In genomic region chr12:12651752-12652151, GRCh38 we compare ENCODE assay signal across 28 cellular contexts. TPM values are rescaled to one million over a fixed set of nuclear protein-coding genes. Genes with fewer than 3 reads are reported as not detected.
A peak's percentile ranks its signal among the peaks of the same experiment; 100 is the strongest.
DNase-seq lines count a peak whose midpoint lies in the region; ATAC-seq, FAIRE-seq and TF ChIP-seq lines count a peak whose summit lies in the region.
"Had no signal": no experiment of that assay in that cellular context is flagged by ENCODE, and none has a peak within 500 bp of the region (broad histone marks: within the 10 kb centered on the region; RNA-seq: fewer than 3 reads in every experiment).

No MANE protein-coding gene starts in this region.

- intact Hi-C loops in PC-9 (cut with micrococcal nuclease; ENCODE audit: unreplicated experiment), result no loop called here
- intact Hi-C loops in prostate gland (cut with DNase I), result no loop called here

- H3K4me1 ChIP-seq in PC-9 (replicated peaks; ENCODE audit: insufficient read depth) (no peaks in the 10 kb centered on the region), endodermal cell (ENCODE audit: control insufficient read depth, insufficient read depth, low read length) (no peaks in the 10 kb centered on the region), osteoblast (ENCODE audit: insufficient read depth, low read length) (peaks cover 5% of the 10 kb centered on the region), BE2C (no peaks in the 10 kb centered on the region), prostate gland (replicated peaks) (no peaks in the 10 kb centered on the region)

- H3K9ac ChIP-seq in endodermal cell (ENCODE audit: extremely low read depth, low read length, poor library complexity, severe bottlenecking), result no peak overlapping the region
- H3K9ac ChIP-seq: BLaER1 had no signal

- H3K36me3 ChIP-seq in PC-9 (ENCODE audit: low read depth) (no peaks in the 10 kb centered on the region), endodermal cell (ENCODE audit: control insufficient read depth, insufficient read depth, low read length) (no peaks in the 10 kb centered on the region), osteoblast (ENCODE audit: insufficient read depth, low read length) (no peaks in the 10 kb centered on the region), BE2C (no peaks in the 10 kb centered on the region), prostate gland (no peaks in the 10 kb centered on the region)

- peaks cover 26% of the 10 kb centered on the region for H3K36me3 Mint-ChIP-seq in endodermal cell (ENCODE audit: low read depth)

- H3K27me3 Mint-ChIP-seq in endodermal cell (ENCODE audit: insufficient read depth), result peaks cover 19% of the 10 kb centered on the region
- H3K27me3 Mint-ChIP-seq: B cell; CD4-positive, alpha-beta memory T cell; CD4-positive, CD25-positive, alpha-beta regulatory T cell; CD8-positive, alpha-beta memory T cell had no signal

- POLR2A ChIA-PET in PC-9 (lab: Charles Lee; ENCODE audit: unreplicated experiment), result no interaction called here

- no peaks in the 10 kb centered on the region for H3K79me2 ChIP-seq in PC-9 (ENCODE audit: low read depth)
- no peaks in the 10 kb centered on the region for H3K79me2 ChIP-seq in osteoblast (ENCODE audit: insufficient read depth, low read length)

- no TSS peak for BruUV-seq in PC-9 (replicated peaks; lab: Mats Ljungman, UMichigan)

- peak; percentile 50 for FAIRE-seq in GM12891 (lab: Jason Lieb, UNC)
- FAIRE-seq: GM12878, GM19239 had no signal

- no peaks in the 10 kb centered on the region for H3K27me3 ChIP-seq in PC-9 (ENCODE audit: insufficient read depth, low read depth)
- H3K27me3 ChIP-seq in endodermal cell (ENCODE audit: control insufficient read depth, insufficient read depth, low read length, poor library complexity, severe bottlenecking), result no peaks in the 10 kb centered on the region
- H3K27me3 ChIP-seq in osteoblast (ENCODE audit: insufficient read depth, low read length), result no peaks in the 10 kb centered on the region
- no peaks in the 10 kb centered on the region for H3K27me3 ChIP-seq in BE2C
- no peaks in the 10 kb centered on the region for H3K27me3 ChIP-seq in prostate gland (replicated peaks; ENCODE audit: insufficient read depth)
- H3K27me3 ChIP-seq: BLaER1 had no signal

- H3K9me3 ChIP-seq in PC-9 (ENCODE audit: insufficient read depth, low read depth) (peaks cover 32% of the 10 kb centered on the region; the same call in 1 of the 2 replicates), endodermal cell (ENCODE audit: control insufficient read depth, low read length) (peaks cover 62% of the 10 kb centered on the region), osteoblast (ENCODE audit: low read depth, low read length) (peaks cover 6% of the 10 kb centered on the region), BE2C (no peaks in the 10 kb centered on the region), prostate gland (no peaks in the 10 kb centered on the region)

- H3K27ac ChIP-seq in PC-9, result no peak overlapping the region
- no peak overlapping the region for H3K27ac ChIP-seq in endodermal cell (ENCODE audit: low read depth, low read length)
- H3K27ac ChIP-seq in osteoblast (ENCODE audit: low read depth, low read length), result no peak overlapping the region
- H3K27ac ChIP-seq in prostate gland, result no peak overlapping the region
- H3K27ac ChIP-seq: 22Rv1, A549, BLaER1 had no signal

- no peaks in the 10 kb centered on the region for H3K9me2 ChIP-seq in PC-9 (ENCODE audit: insufficient read depth)

- CTCF ChIA-PET in PC-9 (lab: Charles Lee), result no interaction called here

- H3K4me3 ChIP-seq in PC-9 (no peak overlapping the region), endodermal cell (ENCODE audit: low read length) (peak overlapping the region; percentile 32), osteoblast (ENCODE audit: insufficient read depth, low read length) (no peak overlapping the region), BE2C (ENCODE audit: low read depth, low read length) (no peak overlapping the region), prostate gland (no peak overlapping the region)
- H3K4me3 ChIP-seq: A549, BLaER1, GM12878 had no signal

- no peak overlapping the region for H3K4me3 Mint-ChIP-seq in endodermal cell
- H3K4me3 Mint-ChIP-seq: B cell; CD14-positive monocyte; CD4-positive, alpha-beta memory T cell; CD4-positive, CD25-positive, alpha-beta regulatory T cell; CD8-positive, alpha-beta memory T cell had no signal

- no peak for ATAC-seq in activated CD4-positive, CD25-positive, alpha-beta regulatory T cell treated with anti-CD3 and anti-CD28 coated beads, Interleukin-2, amount 50 U/mL, for 24 hours
- ATAC-seq: A549, GM12878 had no signal

- no peak for TF ChIP-seq POLR2A in GM12891 (IDR thresholded peaks at IDR 0.05; ENCODE audit: low read depth, low read length)
- TF ChIP-seq POLR2A in prostate gland (IDR thresholded peaks at IDR 0.05), result no peak

- H3K27ac Mint-ChIP-seq in endodermal cell, result no peak overlapping the region
- H3K27ac Mint-ChIP-seq: B cell; CD14-positive monocyte; CD4-positive, alpha-beta memory T cell; CD4-positive, CD25-positive, alpha-beta regulatory T cell; CD8-positive, alpha-beta memory T cell had no signal

- H3K4me2 ChIP-seq in PC-9, result 0 out of 2 replicates have a peak overlapping the region, but pooled peaks have one; percentile 21
- H3K4me2 ChIP-seq in osteoblast (ENCODE audit: insufficient read depth, low read length), result no peak overlapping the region
- H3K4me2 ChIP-seq: A549, BLaER1 had no signal

- H2AFZ ChIP-seq in PC-9 (no peak overlapping the region), osteoblast (ENCODE audit: low read length) (no peak overlapping the region)

- no peaks in the 10 kb centered on the region for H4K20me1 ChIP-seq in PC-9 (ENCODE audit: insufficient read depth)
- no peaks in the 10 kb centered on the region for H4K20me1 ChIP-seq in osteoblast (ENCODE audit: insufficient read depth, low read length)
- H4K20me1 ChIP-seq: BLaER1 had no signal

- H3F3A ChIP-seq in PC-9 (ENCODE audit: insufficient read depth, low read depth), result no peaks in the 10 kb centered on the region

- no peak for DNase-seq in GM12891 (ENCODE audit: insufficient read length, low spot score)
- no peak for DNase-seq in PC-9
- DNase-seq in endodermal cell, result no peak
- peak; percentile 21 for DNase-seq in osteoblast (ENCODE audit: insufficient read length, low spot score, missing footprints)
- DNase-seq in BE2C, result no peak
- DNase-seq in prostate gland (ENCODE audit: low spot score), result no peak
- no peak for DNase-seq in T-helper 9 cell
- DNase-seq: AML-193; C1 segment of cervical spinal cord; CD4-positive, alpha-beta memory T cell; CD4-positive, CD25-positive, alpha-beta regulatory T cell; CD8-positive, alpha-beta memory T cell; COR-L47; DMS 273 treated with DMSO at 0.1 percent for 48 hours; DMS153; DMS53; DMS79; DND-41; EL; GDM1 had no signal

- H3K4me1 Mint-ChIP-seq in endodermal cell, result peaks cover 3% of the 10 kb centered on the region

- TF ChIP-seq CTCF in PC-9 (conservative IDR thresholded peaks at IDR 0.05), result no peak
- TF ChIP-seq CTCF in endodermal cell (conservative IDR thresholded peaks at IDR 0.05), result no peak
- no peak for TF ChIP-seq CTCF in osteoblast (IDR thresholded peaks at IDR 0.05; ENCODE audit: extremely low read depth, low read depth, low read length)
- no peak for TF ChIP-seq CTCF in BE2C (IDR thresholded peaks at IDR 0.05; ENCODE audit: low read depth, low read length)
- no peak for TF ChIP-seq CTCF in prostate gland (IDR thresholded peaks at IDR 0.05)

- H3K9me3 Mint-ChIP-seq in endodermal cell, result peaks cover 65% of the 10 kb centered on the region

TF ChIP-seq in GM12891, 5 proteins besides CTCF, POLR2A, EP300 and RAD21:
- TF ChIP-seq PAX5 (IDR thresholded peaks at IDR 0.05; ENCODE audit: insufficient read depth, low read length, severe bottlenecking) (no peak), SPI1 (IDR thresholded peaks at IDR 0.05; ENCODE audit: low read depth, low read length) (no peak), TAF1 (IDR thresholded peaks at IDR 0.05; ENCODE audit: low read depth, low read length) (no peak), POLR2AphosphoS5 (IDR thresholded peaks at IDR 0.05; ENCODE audit: low read depth, low read length) (no peak), POU2F2 (IDR thresholded peaks at IDR 0.05; ENCODE audit: low read depth, low read length) (no peak)

RNA-seq across cellular contexts. Expression of gene CREBL2, which starts 40.1 kb away (rescaled TPM):
- polyA plus RNA-seq in GM12891 (2012; ENCODE audit: low read depth, missing spikeins), result 9.9 TPM
- total RNA-seq in PC-9 (2021) (26.6 and 30.3 TPM in 2 replicates), endodermal cell (10 to 100 TPM; 27.2 to 46.9 TPM), osteoblast (47.0 and 54.5 TPM in 2 replicates), prostate gland (10 to 100 TPM; 48.1 to 59.8 TPM)
- 17.4 TPM for polyA plus RNA-seq in endodermal cell (2013, experiment 1 of 2)
- 17.3 TPM for polyA plus RNA-seq in endodermal cell (2013, experiment 2 of 2)
- 4.8 TPM for polyA plus RNA-seq in BE2C (2012; ENCODE audit: insufficient read depth, insufficient read length, low read depth)

RNA-seq across cellular contexts. Expression of gene GPR19, which starts 44.2 kb away (rescaled TPM):
- 1.4 TPM for polyA plus RNA-seq in GM12891 (2012; ENCODE audit: low read depth, missing spikeins)
- total RNA-seq in PC-9 (2021) (13.2 and 19.3 TPM in 2 replicates), endodermal cell (1 to 10 TPM; 5.4 to 7.2 TPM), osteoblast (under 0.01 and 0.36 TPM in 2 replicates), prostate gland (not detected)
- 15.4 TPM for polyA plus RNA-seq in endodermal cell (2013, experiment 1 of 2)
- polyA plus RNA-seq in endodermal cell (2013, experiment 2 of 2), result 11.8 TPM
- 5.6 TPM for polyA plus RNA-seq in BE2C (2012; ENCODE audit: insufficient read depth, insufficient read length, low read depth)
- polyA plus RNA-seq: CD14-positive monocyte had no signal
